Comparison of ENCODE assay signal across 1 cellular context in the genomic region with DNA sequence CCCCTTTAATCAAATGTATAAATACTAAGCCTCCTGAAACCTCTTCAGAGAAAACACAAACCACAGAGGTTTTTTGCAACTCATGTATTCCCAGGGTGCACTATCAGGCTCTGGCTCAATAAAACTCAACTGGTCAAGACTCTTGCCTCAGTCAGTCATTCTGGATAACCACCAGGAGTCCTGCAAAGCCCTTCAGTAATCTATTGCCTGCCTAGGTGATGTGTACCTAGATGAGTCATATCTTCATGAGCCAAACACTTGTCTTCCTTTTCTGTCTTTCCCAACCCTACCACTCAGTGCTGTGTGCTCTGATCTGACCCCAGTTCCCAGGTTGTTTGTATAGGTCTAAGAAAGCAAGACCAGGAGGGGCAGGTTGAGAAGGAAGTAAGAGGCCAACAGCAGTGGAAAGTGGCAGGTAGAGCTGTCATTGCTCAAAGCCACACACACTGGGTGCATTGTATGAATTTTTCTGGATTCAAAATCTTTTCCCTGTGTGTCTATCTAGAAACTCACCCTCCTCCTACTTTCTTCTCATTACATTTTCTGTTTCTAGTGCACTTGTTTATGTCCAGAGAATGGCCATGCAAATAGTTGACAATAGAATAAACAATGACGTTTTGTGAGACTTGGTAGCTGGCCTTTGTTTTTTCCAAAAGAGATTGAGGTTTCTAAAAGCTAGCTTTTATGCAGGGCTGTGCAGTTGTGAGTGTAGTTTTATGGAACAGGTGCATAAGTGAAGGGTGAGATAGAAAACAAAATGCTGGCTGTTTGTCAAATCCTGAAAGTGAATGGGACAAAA.
TF ChIP-seq lines count a peak whose summit lies in the region.

No MANE protein-coding gene starts in this region.

TF ChIP-seq in SK-N-SH, 30 proteins besides CTCF, POLR2A, EP300 and RAD21 (continued from another document):
- TF ChIP-seq MAX (IDR thresholded peaks at IDR 0.05; ENCODE audit: low read depth) = no peak
